In the genomic region with DNA sequence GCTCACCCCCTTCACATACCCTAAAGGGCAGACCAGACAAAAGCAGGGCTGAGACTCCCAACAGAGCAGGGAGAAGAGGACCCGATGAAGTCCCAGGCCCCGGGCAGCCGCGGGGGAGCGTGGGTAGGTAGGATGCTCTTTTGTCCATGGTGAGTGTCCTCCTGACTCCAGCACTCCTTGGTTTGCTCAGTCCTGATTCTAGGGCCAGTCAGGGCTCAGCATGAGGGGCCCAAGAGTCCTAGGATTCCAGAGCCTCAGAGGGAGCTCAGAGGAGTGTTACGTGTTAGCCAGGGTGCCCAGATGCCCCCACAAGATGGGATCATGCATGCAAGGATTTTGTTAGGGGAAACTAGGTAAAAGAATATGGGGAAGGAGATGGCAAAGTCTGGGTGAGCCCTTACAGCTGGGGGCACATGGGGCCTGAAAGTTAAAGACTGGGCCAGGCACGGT, we compare ENCODE assay signal across 1 cellular context.
TF ChIP-seq lines count a peak whose summit lies in the region.

No MANE protein-coding gene starts in this region.

TF ChIP-seq in WTC11, 78 proteins besides CTCF, POLR2A, EP300 and RAD21 (continued from another document):
- TF ChIP-seq, protein P1, sequence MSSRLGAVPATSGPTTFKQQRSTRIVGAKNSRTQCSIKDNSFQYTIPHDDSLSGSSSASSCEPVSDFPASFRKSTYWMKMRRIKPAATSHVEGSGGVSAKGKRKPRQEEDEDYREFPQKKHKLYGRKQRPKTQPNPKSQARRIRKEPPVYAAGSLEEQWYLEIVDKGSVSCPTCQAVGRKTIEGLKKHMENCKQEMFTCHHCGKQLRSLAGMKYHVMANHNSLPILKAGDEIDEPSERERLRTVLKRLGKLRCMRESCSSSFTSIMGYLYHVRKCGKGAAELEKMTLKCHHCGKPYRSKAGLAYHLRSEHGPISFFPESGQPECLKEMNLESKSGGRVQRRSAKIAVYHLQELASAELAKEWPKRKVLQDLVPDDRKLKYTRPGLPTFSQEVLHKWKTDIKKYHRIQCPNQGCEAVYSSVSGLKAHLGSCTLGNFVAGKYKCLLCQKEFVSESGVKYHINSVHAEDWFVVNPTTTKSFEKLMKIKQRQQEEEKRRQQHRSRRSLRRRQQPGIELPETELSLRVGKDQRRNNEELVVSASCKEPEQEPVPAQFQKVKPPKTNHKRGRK (CRISPR knock-in tag; IDR thresholded peaks at IDR 0.05; ENCODE audit: borderline replicate concordance), result no peak
- TF ChIP-seq TCF7 (CRISPR knock-in tag; IDR thresholded peaks at IDR 0.05; ENCODE audit: low read depth) (no peak), ZNF138 (CRISPR knock-in tag; conservative IDR thresholded peaks at IDR 0.05) (no peak), MYBL2 (CRISPR knock-in tag; IDR thresholded peaks at IDR 0.05) (no peak), CREM (CRISPR knock-in tag; IDR thresholded peaks at IDR 0.05) (no peak), HMGA2 (CRISPR knock-in tag; IDR thresholded peaks at IDR 0.05) (no peak), RORB (CRISPR knock-in tag; IDR thresholded peaks at IDR 0.05) (no peak), FOXP1 (CRISPR knock-in tag; IDR thresholded peaks at IDR 0.05; ENCODE audit: borderline replicate concordance) (no peak), CBFB (CRISPR knock-in tag; IDR thresholded peaks at IDR 0.05; ENCODE audit: low read depth) (no peak), FOXK1 (CRISPR knock-in tag; IDR thresholded peaks at IDR 0.05) (no peak)
- TF ChIP-seq, protein P2, sequence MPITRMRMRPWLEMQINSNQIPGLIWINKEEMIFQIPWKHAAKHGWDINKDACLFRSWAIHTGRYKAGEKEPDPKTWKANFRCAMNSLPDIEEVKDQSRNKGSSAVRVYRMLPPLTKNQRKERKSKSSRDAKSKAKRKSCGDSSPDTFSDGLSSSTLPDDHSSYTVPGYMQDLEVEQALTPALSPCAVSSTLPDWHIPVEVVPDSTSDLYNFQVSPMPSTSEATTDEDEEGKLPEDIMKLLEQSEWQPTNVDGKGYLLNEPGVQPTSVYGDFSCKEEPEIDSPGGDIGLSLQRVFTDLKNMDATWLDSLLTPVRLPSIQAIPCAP (CRISPR knock-in tag; IDR thresholded peaks at IDR 0.05), result no peak
- TF ChIP-seq, protein P3, sequence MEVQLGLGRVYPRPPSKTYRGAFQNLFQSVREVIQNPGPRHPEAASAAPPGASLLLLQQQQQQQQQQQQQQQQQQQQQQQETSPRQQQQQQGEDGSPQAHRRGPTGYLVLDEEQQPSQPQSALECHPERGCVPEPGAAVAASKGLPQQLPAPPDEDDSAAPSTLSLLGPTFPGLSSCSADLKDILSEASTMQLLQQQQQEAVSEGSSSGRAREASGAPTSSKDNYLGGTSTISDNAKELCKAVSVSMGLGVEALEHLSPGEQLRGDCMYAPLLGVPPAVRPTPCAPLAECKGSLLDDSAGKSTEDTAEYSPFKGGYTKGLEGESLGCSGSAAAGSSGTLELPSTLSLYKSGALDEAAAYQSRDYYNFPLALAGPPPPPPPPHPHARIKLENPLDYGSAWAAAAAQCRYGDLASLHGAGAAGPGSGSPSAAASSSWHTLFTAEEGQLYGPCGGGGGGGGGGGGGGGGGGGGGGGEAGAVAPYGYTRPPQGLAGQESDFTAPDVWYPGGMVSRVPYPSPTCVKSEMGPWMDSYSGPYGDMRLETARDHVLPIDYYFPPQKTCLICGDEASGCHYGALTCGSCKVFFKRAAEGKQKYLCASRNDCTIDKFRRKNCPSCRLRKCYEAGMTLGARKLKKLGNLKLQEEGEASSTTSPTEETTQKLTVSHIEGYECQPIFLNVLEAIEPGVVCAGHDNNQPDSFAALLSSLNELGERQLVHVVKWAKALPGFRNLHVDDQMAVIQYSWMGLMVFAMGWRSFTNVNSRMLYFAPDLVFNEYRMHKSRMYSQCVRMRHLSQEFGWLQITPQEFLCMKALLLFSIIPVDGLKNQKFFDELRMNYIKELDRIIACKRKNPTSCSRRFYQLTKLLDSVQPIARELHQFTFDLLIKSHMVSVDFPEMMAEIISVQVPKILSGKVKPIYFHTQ (CRISPR knock-in tag; IDR thresholded peaks at IDR 0.05), result no peak
- TF ChIP-seq, protein P4, sequence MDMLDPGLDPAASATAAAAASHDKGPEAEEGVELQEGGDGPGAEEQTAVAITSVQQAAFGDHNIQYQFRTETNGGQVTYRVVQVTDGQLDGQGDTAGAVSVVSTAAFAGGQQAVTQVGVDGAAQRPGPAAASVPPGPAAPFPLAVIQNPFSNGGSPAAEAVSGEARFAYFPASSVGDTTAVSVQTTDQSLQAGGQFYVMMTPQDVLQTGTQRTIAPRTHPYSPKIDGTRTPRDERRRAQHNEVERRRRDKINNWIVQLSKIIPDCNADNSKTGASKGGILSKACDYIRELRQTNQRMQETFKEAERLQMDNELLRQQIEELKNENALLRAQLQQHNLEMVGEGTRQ (CRISPR knock-in tag; IDR thresholded peaks at IDR 0.05), result no peak
